Comparison of ENCODE assay signal across 1 cellular context in genomic region chr15:72117698-72118399, GRCh38.
TF ChIP-seq lines count a peak whose summit lies in the region.

A gene with protein sequence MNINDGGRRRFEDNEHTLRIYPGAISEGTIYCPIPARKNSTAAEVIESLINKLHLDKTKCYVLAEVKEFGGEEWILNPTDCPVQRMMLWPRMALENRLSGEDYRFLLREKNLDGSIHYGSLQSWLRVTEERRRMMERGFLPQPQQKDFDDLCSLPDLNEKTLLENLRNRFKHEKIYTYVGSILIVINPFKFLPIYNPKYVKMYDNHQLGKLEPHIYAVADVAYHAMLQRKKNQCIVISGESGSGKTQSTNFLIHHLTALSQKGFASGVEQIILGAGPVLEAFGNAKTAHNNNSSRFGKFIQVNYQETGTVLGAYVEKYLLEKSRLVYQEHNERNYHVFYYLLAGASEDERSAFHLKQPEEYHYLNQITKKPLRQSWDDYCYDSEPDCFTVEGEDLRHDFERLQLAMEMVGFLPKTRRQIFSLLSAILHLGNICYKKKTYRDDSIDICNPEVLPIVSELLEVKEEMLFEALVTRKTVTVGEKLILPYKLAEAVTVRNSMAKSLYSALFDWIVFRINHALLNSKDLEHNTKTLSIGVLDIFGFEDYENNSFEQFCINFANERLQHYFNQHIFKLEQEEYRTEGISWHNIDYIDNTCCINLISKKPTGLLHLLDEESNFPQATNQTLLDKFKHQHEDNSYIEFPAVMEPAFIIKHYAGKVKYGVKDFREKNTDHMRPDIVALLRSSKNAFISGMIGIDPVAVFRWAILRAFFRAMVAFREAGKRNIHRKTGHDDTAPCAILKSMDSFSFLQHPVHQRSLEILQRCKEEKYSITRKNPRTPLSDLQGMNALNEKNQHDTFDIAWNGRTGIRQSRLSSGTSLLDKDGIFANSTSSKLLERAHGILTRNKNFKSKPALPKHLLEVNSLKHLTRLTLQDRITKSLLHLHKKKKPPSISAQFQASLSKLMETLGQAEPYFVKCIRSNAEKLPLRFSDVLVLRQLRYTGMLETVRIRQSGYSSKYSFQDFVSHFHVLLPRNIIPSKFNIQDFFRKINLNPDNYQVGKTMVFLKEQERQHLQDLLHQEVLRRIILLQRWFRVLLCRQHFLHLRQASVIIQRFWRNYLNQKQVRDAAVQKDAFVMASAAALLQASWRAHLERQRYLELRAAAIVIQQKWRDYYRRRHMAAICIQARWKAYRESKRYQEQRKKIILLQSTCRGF (N-terminal part only) (minus strand): TSS chr15:72118150. CDS start chr15:72046563, 71,587 bp downstream.

TF ChIP-seq in K562, 482 proteins besides CTCF, POLR2A, EP300 and RAD21 (continued from another document and continues in another):
- TF ChIP-seq HDAC3 (IDR thresholded peaks at IDR 0.05; ENCODE audit: borderline replicate concordance, partially characterized antibody) (no peak), POU5F1 (IDR thresholded peaks at IDR 0.05; ENCODE audit: borderline replicate concordance, low read depth, low read length, partially characterized antibody) (no peak), ZNF280B (CRISPR knock-in tag; IDR thresholded peaks at IDR 0.05) (no peak), ZNF551 (CRISPR knock-in tag; IDR thresholded peaks at IDR 0.05) (no peak), TOE1 (IDR thresholded peaks at IDR 0.05; ENCODE audit: borderline replicate concordance) (no peak), TOE1 (CRISPR knock-in tag; IDR thresholded peaks at IDR 0.05; ENCODE audit: borderline replicate concordance, low read depth) (no peak), PCBP1 (IDR thresholded peaks at IDR 0.05; ENCODE audit: low read depth, low read length, poor library complexity, severe bottlenecking) (no peak), ZNF584 (CRISPR knock-in tag; IDR thresholded peaks at IDR 0.05; ENCODE audit: low read depth) (no peak), CBFB (CRISPR knock-in tag; IDR thresholded peaks at IDR 0.05) (no peak), ZNF830 (CRISPR knock-in tag; IDR thresholded peaks at IDR 0.05) (no peak), CCNT2 (IDR thresholded peaks at IDR 0.05; ENCODE audit: borderline replicate concordance, extremely low read depth, insufficient read length, low read depth, low read length) (peak; percentile 88), CEBPG (CRISPR knock-in tag; IDR thresholded peaks at IDR 0.05) (peak; percentile 79), CEBPG (tag; conservative IDR thresholded peaks at IDR 0.05 in 1 of 2, IDR thresholded peaks at IDR 0.05 in 1 of 2) (peak; percentile 71 to 77; a peak in 3 of 4 replicates), HNRNPLL (IDR thresholded peaks at IDR 0.05; ENCODE audit: low read depth, low read length, poor library complexity, severe bottlenecking) (peak; percentile 93), NR2C1 (IDR thresholded peaks at IDR 0.05) (no peak), NR2C1 (tag; IDR thresholded peaks at IDR 0.05) (no peak), ZNF282 (CRISPR knock-in tag; IDR thresholded peaks at IDR 0.05) (peak; percentile 36; the same call in 1 of the 2 replicates), NCOA4 (IDR thresholded peaks at IDR 0.05; ENCODE audit: partially characterized antibody) (no peak), CREB1 (IDR thresholded peaks at IDR 0.05) (no peak), CREB1 (CRISPR knock-in tag; IDR thresholded peaks at IDR 0.05) (peak; percentile 13; the same call in 1 of the 2 replicates), MTA2 (IDR thresholded peaks at IDR 0.05; ENCODE audit: low read depth) (no peak), PHB2 (IDR thresholded peaks at IDR 0.05; ENCODE audit: low read depth) (no peak), SRSF9 (IDR thresholded peaks at IDR 0.05; ENCODE audit: borderline replicate concordance, low read depth, low read length) (no peak), IRF2 (CRISPR knock-in tag; IDR thresholded peaks at IDR 0.05) (no peak), PURB (CRISPR knock-in tag; IDR thresholded peaks at IDR 0.05; ENCODE audit: low read depth) (no peak), ZNF445 (CRISPR knock-in tag; IDR thresholded peaks at IDR 0.05; ENCODE audit: low read depth) (no peak), ESRRB (CRISPR knock-in tag; IDR thresholded peaks at IDR 0.05; ENCODE audit: borderline replicate concordance) (no peak), FOXM1 (IDR thresholded peaks at IDR 0.05; ENCODE audit: low read depth) (no peak), FOXM1 (CRISPR knock-in tag; IDR thresholded peaks at IDR 0.05; ENCODE audit: low read depth) (0 out of 2 replicates have a peak, but pooled peaks have one; percentile 43), CEBPB (tag; IDR thresholded peaks at IDR 0.05) (peak; percentile 88)
- TF ChIP-seq, protein P1, sequence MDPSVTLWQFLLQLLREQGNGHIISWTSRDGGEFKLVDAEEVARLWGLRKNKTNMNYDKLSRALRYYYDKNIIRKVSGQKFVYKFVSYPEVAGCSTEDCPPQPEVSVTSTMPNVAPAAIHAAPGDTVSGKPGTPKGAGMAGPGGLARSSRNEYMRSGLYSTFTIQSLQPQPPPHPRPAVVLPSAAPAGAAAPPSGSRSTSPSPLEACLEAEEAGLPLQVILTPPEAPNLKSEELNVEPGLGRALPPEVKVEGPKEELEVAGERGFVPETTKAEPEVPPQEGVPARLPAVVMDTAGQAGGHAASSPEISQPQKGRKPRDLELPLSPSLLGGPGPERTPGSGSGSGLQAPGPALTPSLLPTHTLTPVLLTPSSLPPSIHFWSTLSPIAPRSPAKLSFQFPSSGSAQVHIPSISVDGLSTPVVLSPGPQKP (CRISPR knock-in tag; IDR thresholded peaks at IDR 0.05), result no peak
- TF ChIP-seq, protein P2, sequence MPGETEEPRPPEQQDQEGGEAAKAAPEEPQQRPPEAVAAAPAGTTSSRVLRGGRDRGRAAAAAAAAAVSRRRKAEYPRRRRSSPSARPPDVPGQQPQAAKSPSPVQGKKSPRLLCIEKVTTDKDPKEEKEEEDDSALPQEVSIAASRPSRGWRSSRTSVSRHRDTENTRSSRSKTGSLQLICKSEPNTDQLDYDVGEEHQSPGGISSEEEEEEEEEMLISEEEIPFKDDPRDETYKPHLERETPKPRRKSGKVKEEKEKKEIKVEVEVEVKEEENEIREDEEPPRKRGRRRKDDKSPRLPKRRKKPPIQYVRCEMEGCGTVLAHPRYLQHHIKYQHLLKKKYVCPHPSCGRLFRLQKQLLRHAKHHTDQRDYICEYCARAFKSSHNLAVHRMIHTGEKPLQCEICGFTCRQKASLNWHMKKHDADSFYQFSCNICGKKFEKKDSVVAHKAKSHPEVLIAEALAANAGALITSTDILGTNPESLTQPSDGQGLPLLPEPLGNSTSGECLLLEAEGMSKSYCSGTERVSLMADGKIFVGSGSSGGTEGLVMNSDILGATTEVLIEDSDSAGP (CRISPR knock-in tag; IDR thresholded peaks at IDR 0.05), result no peak
- TF ChIP-seq, protein P3, sequence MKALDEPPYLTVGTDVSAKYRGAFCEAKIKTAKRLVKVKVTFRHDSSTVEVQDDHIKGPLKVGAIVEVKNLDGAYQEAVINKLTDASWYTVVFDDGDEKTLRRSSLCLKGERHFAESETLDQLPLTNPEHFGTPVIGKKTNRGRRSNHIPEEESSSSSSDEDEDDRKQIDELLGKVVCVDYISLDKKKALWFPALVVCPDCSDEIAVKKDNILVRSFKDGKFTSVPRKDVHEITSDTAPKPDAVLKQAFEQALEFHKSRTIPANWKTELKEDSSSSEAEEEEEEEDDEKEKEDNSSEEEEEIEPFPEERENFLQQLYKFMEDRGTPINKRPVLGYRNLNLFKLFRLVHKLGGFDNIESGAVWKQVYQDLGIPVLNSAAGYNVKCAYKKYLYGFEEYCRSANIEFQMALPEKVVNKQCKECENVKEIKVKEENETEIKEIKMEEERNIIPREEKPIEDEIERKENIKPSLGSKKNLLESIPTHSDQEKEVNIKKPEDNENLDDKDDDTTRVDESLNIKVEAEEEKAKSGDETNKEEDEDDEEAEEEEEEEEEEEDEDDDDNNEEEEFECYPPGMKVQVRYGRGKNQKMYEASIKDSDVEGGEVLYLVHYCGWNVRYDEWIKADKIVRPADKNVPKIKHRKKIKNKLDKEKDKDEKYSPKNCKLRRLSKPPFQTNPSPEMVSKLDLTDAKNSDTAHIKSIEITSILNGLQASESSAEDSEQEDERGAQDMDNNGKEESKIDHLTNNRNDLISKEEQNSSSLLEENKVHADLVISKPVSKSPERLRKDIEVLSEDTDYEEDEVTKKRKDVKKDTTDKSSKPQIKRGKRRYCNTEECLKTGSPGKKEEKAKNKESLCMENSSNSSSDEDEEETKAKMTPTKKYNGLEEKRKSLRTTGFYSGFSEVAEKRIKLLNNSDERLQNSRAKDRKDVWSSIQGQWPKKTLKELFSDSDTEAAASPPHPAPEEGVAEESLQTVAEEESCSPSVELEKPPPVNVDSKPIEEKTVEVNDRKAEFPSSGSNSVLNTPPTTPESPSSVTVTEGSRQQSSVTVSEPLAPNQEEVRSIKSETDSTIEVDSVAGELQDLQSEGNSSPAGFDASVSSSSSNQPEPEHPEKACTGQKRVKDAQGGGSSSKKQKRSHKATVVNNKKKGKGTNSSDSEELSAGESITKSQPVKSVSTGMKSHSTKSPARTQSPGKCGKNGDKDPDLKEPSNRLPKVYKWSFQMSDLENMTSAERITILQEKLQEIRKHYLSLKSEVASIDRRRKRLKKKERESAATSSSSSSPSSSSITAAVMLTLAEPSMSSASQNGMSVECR (CRISPR knock-in tag; IDR thresholded peaks at IDR 0.05), result peak; percentile 76
- TF ChIP-seq, protein P4, sequence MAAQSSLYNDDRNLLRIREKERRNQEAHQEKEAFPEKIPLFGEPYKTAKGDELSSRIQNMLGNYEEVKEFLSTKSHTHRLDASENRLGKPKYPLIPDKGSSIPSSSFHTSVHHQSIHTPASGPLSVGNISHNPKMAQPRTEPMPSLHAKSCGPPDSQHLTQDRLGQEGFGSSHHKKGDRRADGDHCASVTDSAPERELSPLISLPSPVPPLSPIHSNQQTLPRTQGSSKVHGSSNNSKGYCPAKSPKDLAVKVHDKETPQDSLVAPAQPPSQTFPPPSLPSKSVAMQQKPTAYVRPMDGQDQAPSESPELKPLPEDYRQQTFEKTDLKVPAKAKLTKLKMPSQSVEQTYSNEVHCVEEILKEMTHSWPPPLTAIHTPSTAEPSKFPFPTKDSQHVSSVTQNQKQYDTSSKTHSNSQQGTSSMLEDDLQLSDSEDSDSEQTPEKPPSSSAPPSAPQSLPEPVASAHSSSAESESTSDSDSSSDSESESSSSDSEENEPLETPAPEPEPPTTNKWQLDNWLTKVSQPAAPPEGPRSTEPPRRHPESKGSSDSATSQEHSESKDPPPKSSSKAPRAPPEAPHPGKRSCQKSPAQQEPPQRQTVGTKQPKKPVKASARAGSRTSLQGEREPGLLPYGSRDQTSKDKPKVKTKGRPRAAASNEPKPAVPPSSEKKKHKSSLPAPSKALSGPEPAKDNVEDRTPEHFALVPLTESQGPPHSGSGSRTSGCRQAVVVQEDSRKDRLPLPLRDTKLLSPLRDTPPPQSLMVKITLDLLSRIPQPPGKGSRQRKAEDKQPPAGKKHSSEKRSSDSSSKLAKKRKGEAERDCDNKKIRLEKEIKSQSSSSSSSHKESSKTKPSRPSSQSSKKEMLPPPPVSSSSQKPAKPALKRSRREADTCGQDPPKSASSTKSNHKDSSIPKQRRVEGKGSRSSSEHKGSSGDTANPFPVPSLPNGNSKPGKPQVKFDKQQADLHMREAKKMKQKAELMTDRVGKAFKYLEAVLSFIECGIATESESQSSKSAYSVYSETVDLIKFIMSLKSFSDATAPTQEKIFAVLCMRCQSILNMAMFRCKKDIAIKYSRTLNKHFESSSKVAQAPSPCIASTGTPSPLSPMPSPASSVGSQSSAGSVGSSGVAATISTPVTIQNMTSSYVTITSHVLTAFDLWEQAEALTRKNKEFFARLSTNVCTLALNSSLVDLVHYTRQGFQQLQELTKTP (IDR thresholded peaks at IDR 0.05; ENCODE audit: low read depth in 1 of 2, partially characterized antibody in 2 of 2), result no peak
- TF ChIP-seq, protein P5, sequence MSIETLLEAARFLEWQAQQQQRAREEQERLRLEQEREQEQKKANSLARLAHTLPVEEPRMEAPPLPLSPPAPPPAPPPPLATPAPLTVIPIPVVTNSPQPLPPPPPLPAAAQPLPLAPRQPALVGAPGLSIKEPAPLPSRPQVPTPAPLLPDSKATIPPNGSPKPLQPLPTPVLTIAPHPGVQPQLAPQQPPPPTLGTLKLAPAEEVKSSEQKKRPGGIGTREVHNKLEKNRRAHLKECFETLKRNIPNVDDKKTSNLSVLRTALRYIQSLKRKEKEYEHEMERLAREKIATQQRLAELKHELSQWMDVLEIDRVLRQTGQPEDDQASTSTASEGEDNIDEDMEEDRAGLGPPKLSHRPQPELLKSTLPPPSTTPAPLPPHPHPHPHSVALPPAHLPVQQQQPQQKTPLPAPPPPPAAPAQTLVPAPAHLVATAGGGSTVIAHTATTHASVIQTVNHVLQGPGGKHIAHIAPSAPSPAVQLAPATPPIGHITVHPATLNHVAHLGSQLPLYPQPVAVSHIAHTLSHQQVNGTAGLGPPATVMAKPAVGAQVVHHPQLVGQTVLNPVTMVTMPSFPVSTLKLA (conservative IDR thresholded peaks at IDR 0.05), result peak in 1 of 2 experiments; percentile 79
- TF ChIP-seq, protein P6, sequence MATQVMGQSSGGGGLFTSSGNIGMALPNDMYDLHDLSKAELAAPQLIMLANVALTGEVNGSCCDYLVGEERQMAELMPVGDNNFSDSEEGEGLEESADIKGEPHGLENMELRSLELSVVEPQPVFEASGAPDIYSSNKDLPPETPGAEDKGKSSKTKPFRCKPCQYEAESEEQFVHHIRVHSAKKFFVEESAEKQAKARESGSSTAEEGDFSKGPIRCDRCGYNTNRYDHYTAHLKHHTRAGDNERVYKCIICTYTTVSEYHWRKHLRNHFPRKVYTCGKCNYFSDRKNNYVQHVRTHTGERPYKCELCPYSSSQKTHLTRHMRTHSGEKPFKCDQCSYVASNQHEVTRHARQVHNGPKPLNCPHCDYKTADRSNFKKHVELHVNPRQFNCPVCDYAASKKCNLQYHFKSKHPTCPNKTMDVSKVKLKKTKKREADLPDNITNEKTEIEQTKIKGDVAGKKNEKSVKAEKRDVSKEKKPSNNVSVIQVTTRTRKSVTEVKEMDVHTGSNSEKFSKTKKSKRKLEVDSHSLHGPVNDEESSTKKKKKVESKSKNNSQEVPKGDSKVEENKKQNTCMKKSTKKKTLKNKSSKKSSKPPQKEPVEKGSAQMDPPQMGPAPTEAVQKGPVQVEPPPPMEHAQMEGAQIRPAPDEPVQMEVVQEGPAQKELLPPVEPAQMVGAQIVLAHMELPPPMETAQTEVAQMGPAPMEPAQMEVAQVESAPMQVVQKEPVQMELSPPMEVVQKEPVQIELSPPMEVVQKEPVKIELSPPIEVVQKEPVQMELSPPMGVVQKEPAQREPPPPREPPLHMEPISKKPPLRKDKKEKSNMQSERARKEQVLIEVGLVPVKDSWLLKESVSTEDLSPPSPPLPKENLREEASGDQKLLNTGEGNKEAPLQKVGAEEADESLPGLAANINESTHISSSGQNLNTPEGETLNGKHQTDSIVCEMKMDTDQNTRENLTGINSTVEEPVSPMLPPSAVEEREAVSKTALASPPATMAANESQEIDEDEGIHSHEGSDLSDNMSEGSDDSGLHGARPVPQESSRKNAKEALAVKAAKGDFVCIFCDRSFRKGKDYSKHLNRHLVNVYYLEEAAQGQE (CRISPR knock-in tag; IDR thresholded peaks at IDR 0.05; ENCODE audit: low read depth), result no peak
